ENCODE assay signal across 28 cellular contexts in the genomic region with DNA sequence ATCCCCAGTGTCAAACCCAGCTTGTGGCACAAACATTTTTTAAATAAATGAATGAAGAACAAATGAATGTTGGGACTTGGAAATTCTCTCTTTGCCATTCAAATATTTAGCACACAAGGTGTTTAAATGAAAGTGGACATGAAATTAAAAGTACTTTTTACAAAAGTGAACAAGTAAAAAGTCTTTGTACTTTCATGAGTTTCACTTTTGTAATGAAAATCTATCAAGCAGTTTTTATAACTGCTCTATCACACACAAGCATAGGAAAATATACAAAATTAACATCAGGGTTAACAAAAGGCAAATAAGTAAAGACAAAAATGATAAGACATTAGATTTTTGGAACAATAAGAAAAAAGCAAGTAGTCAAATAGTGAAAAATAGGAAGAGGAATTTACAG.
"Had no signal": no experiment of that assay in that cellular context is flagged by ENCODE, and none has a peak within 500 bp of the region (broad histone marks: within the 10 kb centered on the region; RNA-seq: fewer than 3 reads in every experiment).

No MANE protein-coding gene starts in this region.

- DNase-seq: colonic mucosa; cortex of kidney; dermis blood vessel endothelial cell; dorsolateral prefrontal cortex; effector CD4-positive, alpha-beta T cell; effector CD8-positive, alpha-beta T cell; effector memory CD4-positive, alpha-beta T cell; effector memory CD8-positive, alpha-beta T cell; endodermal cell; erythroblast; esophagus squamous epithelium; foreskin fibroblast; foreskin melanocyte; gastrocnemius medialis; glutamatergic neuron; head of caudate nucleus; heart left ventricle; heart right ventricle had no signal

- H3K36me3 ChIP-seq: colonic mucosa, esophagus muscularis mucosa, esophagus squamous epithelium, gastrocnemius medialis, gastroesophageal sphincter, heart left ventricle, heart right ventricle had no signal

- H3K4me1 ChIP-seq: colonic mucosa, esophagus muscularis mucosa, gastrocnemius medialis, gastroesophageal sphincter, heart left ventricle had no signal

- FAIRE-seq: colon, endometrium, endothelial cell of umbilical vein had no signal

- H3K4me3 ChIP-seq: colonic mucosa, coronary artery, dorsolateral prefrontal cortex, esophagus muscularis mucosa, esophagus squamous epithelium, gastrocnemius medialis, gastroesophageal sphincter, heart left ventricle, heart right ventricle, hepatocyte had no signal

- H3K27ac Mint-ChIP-seq: dendritic cell treated with granulocyte-macrophage colony-stimulating factor and Interleukin-4, amounts not matched to agents 40 ng/mL and 50 ng/mL, for 4 days; effector memory CD8-positive, alpha-beta T cell; endodermal cell had no signal

- ATAC-seq: effector memory CD8-positive, alpha-beta T cell; esophagus mucosa; gastrocnemius medialis; gastroesophageal sphincter; heart left ventricle; heart right ventricle had no signal

- H3K9me3 ChIP-seq: colonic mucosa, esophagus muscularis mucosa, esophagus squamous epithelium, gastrocnemius medialis, gastroesophageal sphincter, heart left ventricle, heart right ventricle had no signal

- H3K4me3 Mint-ChIP-seq: dendritic cell treated with granulocyte-macrophage colony-stimulating factor and Interleukin-4, amounts not matched to agents 40 ng/mL and 50 ng/mL, for 4 days; effector memory CD8-positive, alpha-beta T cell; endodermal cell had no signal

- H3K27me3 Mint-ChIP-seq: dendritic cell treated with granulocyte-macrophage colony-stimulating factor and Interleukin-4, amounts not matched to agents 40 ng/mL and 50 ng/mL, for 4 days; effector memory CD8-positive, alpha-beta T cell had no signal

- H3K4me1 Mint-ChIP-seq: endodermal cell had no signal

- H3K27ac ChIP-seq: colonic mucosa, coronary artery, dorsolateral prefrontal cortex, epithelial cell of prostate, esophagus muscularis mucosa, esophagus squamous epithelium, gastrocnemius medialis, gastroesophageal sphincter, heart left ventricle, heart right ventricle, hepatocyte had no signal

- H3K9me3 Mint-ChIP-seq: dendritic cell treated with granulocyte-macrophage colony-stimulating factor and Interleukin-4, amounts not matched to agents 40 ng/mL and 50 ng/mL, for 4 days; effector memory CD8-positive, alpha-beta T cell; endodermal cell had no signal
